ENCODE assay signal across 1 cellular context in the genomic region with DNA sequence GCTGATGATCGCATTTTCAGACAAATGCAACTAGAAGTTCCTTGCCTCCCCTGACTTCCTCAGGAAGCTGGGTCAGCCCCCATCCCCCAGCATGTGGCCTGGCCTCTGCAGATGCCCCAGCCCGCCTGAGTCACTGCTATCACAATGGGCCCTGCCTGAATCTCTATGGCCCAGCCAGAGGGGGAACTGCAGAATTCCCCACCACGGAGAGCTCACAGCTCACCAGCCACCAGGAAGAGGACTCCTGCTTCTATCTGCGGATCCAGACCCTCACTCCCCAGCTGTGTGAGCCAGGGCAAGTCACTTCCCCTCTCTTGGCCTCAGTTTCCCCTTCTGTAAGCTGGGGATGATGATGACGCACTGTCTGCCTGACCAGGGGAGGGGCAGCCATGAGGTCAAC.
TF ChIP-seq lines count a peak whose summit lies in the region.

No MANE protein-coding gene starts in this region.

TF ChIP-seq in IMR-90, 13 proteins besides CTCF, POLR2A, EP300 and RAD21:
- TF ChIP-seq RCOR1 (IDR thresholded peaks at IDR 0.05; ENCODE audit: insufficient replicate concordance, low read length) (no peak), SMC3 (IDR thresholded peaks at IDR 0.05; ENCODE audit: low read depth, low read length) (0 out of 2 replicates have a peak, but pooled peaks have one; percentile 17), FOS (IDR thresholded peaks at IDR 0.05; ENCODE audit: low read depth, low read length) (peak; percentile 53; the same call in 1 of the 2 replicates), RFX5 (IDR thresholded peaks at IDR 0.05; ENCODE audit: low read depth, low read length) (no peak), CHD1 (IDR thresholded peaks at IDR 0.05; ENCODE audit: low read depth, low read length) (no peak), BHLHE40 (IDR thresholded peaks at IDR 0.05; ENCODE audit: low read depth, low read length) (peak; percentile 36; the same call in 1 of the 2 replicates), MAZ (IDR thresholded peaks at IDR 0.05; ENCODE audit: borderline replicate concordance, low read depth, low read length) (peak; percentile 70; the same call in 1 of the 2 replicates)
- TF ChIP-seq, protein P1, sequence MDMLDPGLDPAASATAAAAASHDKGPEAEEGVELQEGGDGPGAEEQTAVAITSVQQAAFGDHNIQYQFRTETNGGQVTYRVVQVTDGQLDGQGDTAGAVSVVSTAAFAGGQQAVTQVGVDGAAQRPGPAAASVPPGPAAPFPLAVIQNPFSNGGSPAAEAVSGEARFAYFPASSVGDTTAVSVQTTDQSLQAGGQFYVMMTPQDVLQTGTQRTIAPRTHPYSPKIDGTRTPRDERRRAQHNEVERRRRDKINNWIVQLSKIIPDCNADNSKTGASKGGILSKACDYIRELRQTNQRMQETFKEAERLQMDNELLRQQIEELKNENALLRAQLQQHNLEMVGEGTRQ (IDR thresholded peaks at IDR 0.05; ENCODE audit: low read depth, low read length), result peak; percentile 29; the same call in 1 of the 2 replicates
